2 cellular contexts compared by ENCODE assay signal in the genomic region with DNA sequence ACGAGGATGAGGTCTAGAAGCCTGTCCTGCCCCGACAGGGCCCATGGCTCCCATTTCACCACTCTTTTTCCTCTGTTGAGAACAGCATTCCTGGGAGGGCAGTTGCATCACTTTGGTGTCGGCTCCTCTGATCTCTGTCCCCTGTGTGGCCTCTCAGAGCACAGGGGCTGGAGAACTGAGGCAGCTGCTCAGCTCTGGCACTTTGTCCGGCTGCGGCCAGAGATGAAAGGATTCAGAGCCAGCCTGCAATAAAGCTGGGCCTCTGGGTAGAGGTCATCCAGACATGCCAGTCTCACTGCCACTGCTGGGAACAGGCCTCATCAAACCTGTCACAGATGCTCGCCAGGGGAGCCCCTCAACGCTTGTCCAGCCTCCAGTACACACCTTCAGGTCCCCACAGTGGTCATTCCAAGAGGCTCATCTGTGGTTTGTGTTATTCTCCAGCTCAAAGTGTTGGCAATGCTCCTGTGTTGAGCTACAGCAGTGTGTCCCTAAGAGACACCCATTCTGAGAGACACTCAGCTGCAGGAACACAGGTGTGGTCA.
TF ChIP-seq lines count a peak whose summit lies in the region.

No MANE protein-coding gene starts in this region.

TF ChIP-seq in IMR-90, 13 proteins besides CTCF, POLR2A, EP300 and RAD21:
- peak; percentile 55; the same call in 1 of the 2 replicates for TF ChIP-seq CEBPB (IDR thresholded peaks at IDR 0.05; ENCODE audit: low read depth, low read length)
- no peak for TF ChIP-seq SMC3 (IDR thresholded peaks at IDR 0.05; ENCODE audit: low read depth, low read length)
- no peak for TF ChIP-seq RFX5 (IDR thresholded peaks at IDR 0.05; ENCODE audit: low read depth, low read length)
TF ChIP-seq in IMR-90: peak in this region for 1.

TF ChIP-seq in liver, 16 proteins besides CTCF, POLR2A, EP300 and RAD21:
- TF ChIP-seq JUND (IDR thresholded peaks at IDR 0.05) (peak; percentile 64 to 88), HNF4G (IDR thresholded peaks at IDR 0.05) (peak; percentile 67), FOXA1 (IDR thresholded peaks at IDR 0.05) (peak; percentile 53), HNF4A (conservative IDR thresholded peaks at IDR 0.05) (peak; percentile 86 to 90), TAF1 (conservative IDR thresholded peaks at IDR 0.05) (no peak), REST (IDR thresholded peaks at IDR 0.05) (peak; percentile 55), FOXA2 (IDR thresholded peaks at IDR 0.05) (peak; percentile 56), EGR1 (IDR thresholded peaks at IDR 0.05; ENCODE audit: low read depth in 2 of 2) (peak in 1 of 2 donors; percentile 89), MAX (IDR thresholded peaks at IDR 0.05) (peak; percentile 96), NR2F2 (IDR thresholded peaks at IDR 0.05) (peak; percentile 81), YY1 (IDR thresholded peaks at IDR 0.05) (peak; percentile 95), RXRA (IDR thresholded peaks at IDR 0.05) (peak; percentile 97 to 98), GABPA (IDR thresholded peaks at IDR 0.05 in 1 of 2, conservative IDR thresholded peaks at IDR 0.05 in 1 of 2) (peak in 1 of 2 donors; percentile 38), SP1 (IDR thresholded peaks at IDR 0.05) (peak; percentile 95)
- TF ChIP-seq, protein P1, sequence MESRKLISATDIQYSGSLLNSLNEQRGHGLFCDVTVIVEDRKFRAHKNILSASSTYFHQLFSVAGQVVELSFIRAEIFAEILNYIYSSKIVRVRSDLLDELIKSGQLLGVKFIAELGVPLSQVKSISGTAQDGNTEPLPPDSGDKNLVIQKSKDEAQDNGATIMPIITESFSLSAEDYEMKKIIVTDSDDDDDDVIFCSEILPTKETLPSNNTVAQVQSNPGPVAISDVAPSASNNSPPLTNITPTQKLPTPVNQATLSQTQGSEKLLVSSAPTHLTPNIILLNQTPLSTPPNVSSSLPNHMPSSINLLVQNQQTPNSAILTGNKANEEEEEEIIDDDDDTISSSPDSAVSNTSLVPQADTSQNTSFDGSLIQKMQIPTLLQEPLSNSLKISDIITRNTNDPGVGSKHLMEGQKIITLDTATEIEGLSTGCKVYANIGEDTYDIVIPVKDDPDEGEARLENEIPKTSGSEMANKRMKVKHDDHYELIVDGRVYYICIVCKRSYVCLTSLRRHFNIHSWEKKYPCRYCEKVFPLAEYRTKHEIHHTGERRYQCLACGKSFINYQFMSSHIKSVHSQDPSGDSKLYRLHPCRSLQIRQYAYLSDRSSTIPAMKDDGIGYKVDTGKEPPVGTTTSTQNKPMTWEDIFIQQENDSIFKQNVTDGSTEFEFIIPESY (IDR thresholded peaks at IDR 0.05): peak; percentile 83
- TF ChIP-seq, protein P2, sequence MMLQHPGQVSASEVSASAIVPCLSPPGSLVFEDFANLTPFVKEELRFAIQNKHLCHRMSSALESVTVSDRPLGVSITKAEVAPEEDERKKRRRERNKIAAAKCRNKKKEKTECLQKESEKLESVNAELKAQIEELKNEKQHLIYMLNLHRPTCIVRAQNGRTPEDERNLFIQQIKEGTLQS (IDR thresholded peaks at IDR 0.05): peak; percentile 98
